Comparison of ENCODE assay signal across 21 cellular contexts in genomic region chr1:5596651-5597050, GRCh38.
A peak's percentile ranks its signal among the peaks of the same experiment; 100 is the strongest.
DNase-seq lines count a peak whose midpoint lies in the region; ATAC-seq and TF ChIP-seq lines count a peak whose summit lies in the region.
"Had no signal": no experiment of that assay in that cellular context is flagged by ENCODE, and none has a peak within 500 bp of the region (broad histone marks: within the 10 kb centered on the region; RNA-seq: fewer than 3 reads in every experiment).

No MANE protein-coding gene starts in this region.

- no peak for TF ChIP-seq CTCF in endodermal cell (conservative IDR thresholded peaks at IDR 0.05)
- TF ChIP-seq CTCF in mesothelial cell of epicardium (IDR thresholded peaks at IDR 0.05; ENCODE audit: unreplicated experiment): no peak
- TF ChIP-seq CTCF in vagina (IDR thresholded peaks at IDR 0.05): no peak

- ATAC-seq in activated naive CD8-positive, alpha-beta T cell treated with anti-CD3 and anti-CD28 coated beads, Interleukin-2, amount 50 U/mL, for 24 hours: no peak
- ATAC-seq: GM12878, Right ventricle myocardium inferior had no signal

- H3K36me3 Mint-ChIP-seq in endodermal cell (ENCODE audit: low read depth) (no peaks in the 10 kb centered on the region), mesothelial cell of epicardium (no peaks in the 10 kb centered on the region)
- H3K36me3 Mint-ChIP-seq in activated naive CD8-positive, alpha-beta T cell treated with anti-CD3 and anti-CD28 coated beads, Interleukin-2, amount 50 U/mL, for 24 hours (ENCODE audit: low read depth): no peaks in the 10 kb centered on the region
- H3K36me3 Mint-ChIP-seq: CD4-positive, alpha-beta memory T cell had no signal

- H3K4me1 Mint-ChIP-seq in endodermal cell: peaks cover 36% of the 10 kb centered on the region
- H3K4me1 Mint-ChIP-seq in mesothelial cell of epicardium: peaks cover 66% of the 10 kb centered on the region
- no peaks in the 10 kb centered on the region for H3K4me1 Mint-ChIP-seq in activated naive CD8-positive, alpha-beta T cell treated with anti-CD3 and anti-CD28 coated beads, Interleukin-2, amount 50 U/mL, for 24 hours
- H3K4me1 Mint-ChIP-seq: CD4-positive, alpha-beta memory T cell had no signal

- H3K9me3 ChIP-seq in endodermal cell (ENCODE audit: control insufficient read depth, low read length) (no peaks in the 10 kb centered on the region), vagina (no peaks in the 10 kb centered on the region)
- H3K9me3 ChIP-seq: BE2C, MG63, Peyer's patch had no signal

- H3K27ac Mint-ChIP-seq in endodermal cell: no peak overlapping the region
- peak overlapping the region; percentile 94 for H3K27ac Mint-ChIP-seq in mesothelial cell of epicardium
- no peak overlapping the region for H3K27ac Mint-ChIP-seq in activated naive CD8-positive, alpha-beta T cell treated with anti-CD3 and anti-CD28 coated beads, Interleukin-2, amount 50 U/mL, for 24 hours
- H3K27ac Mint-ChIP-seq: CD4-positive, alpha-beta memory T cell had no signal

- H3K27me3 ChIP-seq in endodermal cell (ENCODE audit: control insufficient read depth, insufficient read depth, low read length, poor library complexity, severe bottlenecking) (no peaks in the 10 kb centered on the region), vagina (no peaks in the 10 kb centered on the region)
- H3K27me3 ChIP-seq: BE2C, MG63, Peyer's patch had no signal

- no peak for TF ChIP-seq POLR2A in vagina (IDR thresholded peaks at IDR 0.05)

- peak; percentile 37 for DNase-seq in activated CD8-positive, alpha-beta memory T cell treated with anti-CD3 and anti-CD28 coated beads, Interleukin-2, amount 50 U/mL, for 48 hours
- DNase-seq in activated CD8-positive, alpha-beta memory T cell treated with anti-CD3 and anti-CD28 coated beads for 24 hours: no peak
- DNase-seq in endodermal cell (peak; percentile 45), mesothelial cell of epicardium (ENCODE audit: low spot score in 2 of 2, unreplicated experiment in 2 of 2) (peak in 1 of 2 experiments; percentile 36), vagina (ENCODE audit: extremely low spot score in 2 of 2) (peak; percentile 54 to 67), A172 (ENCODE audit: low spot score) (no peak), NCI-H2196 (lab: John Stamatoyannopoulos, UW; ENCODE audit: unreplicated experiment) (no peak)
- DNase-seq in activated naive CD8-positive, alpha-beta T cell treated with anti-CD3 and anti-CD28 coated beads, Interleukin-2, amount 50 U/mL, for 24 hours: no peak
- DNase-seq: BE2C; CD4-positive, alpha-beta memory T cell; EL; Kasumi-1; MG63; NCI-H1048; NCI-H1436; NCI-H2029 treated with DMSO at 0.1 percent for 48 hours; NCI-H748 treated with DMSO at 0.1 percent for 48 hours; NK-92 treated with Interleukin-12 subunit alpha and Interleukin-12 subunit beta, amount 100 ng/mL, for 24 hours; Peyer's patch had no signal

- H3K4me3 Mint-ChIP-seq in endodermal cell (no peak overlapping the region), mesothelial cell of epicardium (no peak overlapping the region)
- H3K4me3 Mint-ChIP-seq in activated naive CD8-positive, alpha-beta T cell treated with anti-CD3 and anti-CD28 coated beads, Interleukin-2, amount 50 U/mL, for 24 hours: no peak overlapping the region
- H3K4me3 Mint-ChIP-seq: CD4-positive, alpha-beta memory T cell had no signal

- 81 to 89% methylated on average over 5 to 8 of the region's 8 CpGs for WGBS in endodermal cell (ENCODE audit: insufficient coverage in 1 of 2, insufficient read length in 1 of 2), 2 experiments

- H3K4me3 ChIP-seq in endodermal cell (ENCODE audit: low read length) (no peak overlapping the region), vagina (no peak overlapping the region)
- H3K4me3 ChIP-seq: GM12878, MG63, Peyer's patch had no signal

- H3K9ac ChIP-seq in endodermal cell (ENCODE audit: extremely low read depth, low read length, poor library complexity, severe bottlenecking): no peak overlapping the region

- H3K27me3 Mint-ChIP-seq in endodermal cell (ENCODE audit: insufficient read depth) (peaks cover 15% of the 10 kb centered on the region), mesothelial cell of epicardium (ENCODE audit: low read depth) (no peaks in the 10 kb centered on the region)
- H3K27me3 Mint-ChIP-seq in activated naive CD8-positive, alpha-beta T cell treated with anti-CD3 and anti-CD28 coated beads, Interleukin-2, amount 50 U/mL, for 24 hours: peaks cover 3% of the 10 kb centered on the region

- intact Hi-C loops in vagina (cut with DNase I): no loop called here

- no peaks in the 10 kb centered on the region for H3K4me1 ChIP-seq in endodermal cell (ENCODE audit: control insufficient read depth, insufficient read depth, low read length)
- H3K4me1 ChIP-seq in vagina: no peaks in the 10 kb centered on the region
- H3K4me1 ChIP-seq: BE2C, Peyer's patch had no signal

- H3K27ac ChIP-seq in endodermal cell (ENCODE audit: low read depth, low read length): no peak overlapping the region
- no peak overlapping the region for H3K27ac ChIP-seq in vagina
- H3K27ac ChIP-seq: Peyer's patch had no signal

- H3K36me3 ChIP-seq in endodermal cell (ENCODE audit: control insufficient read depth, insufficient read depth, low read length) (no peaks in the 10 kb centered on the region), vagina (no peaks in the 10 kb centered on the region)
- H3K36me3 ChIP-seq: BE2C, MG63, Peyer's patch had no signal

- H3K9me3 Mint-ChIP-seq in endodermal cell (peaks cover 4% of the 10 kb centered on the region), mesothelial cell of epicardium (peaks cover 3% of the 10 kb centered on the region)
- no peaks in the 10 kb centered on the region for H3K9me3 Mint-ChIP-seq in activated naive CD8-positive, alpha-beta T cell treated with anti-CD3 and anti-CD28 coated beads, Interleukin-2, amount 50 U/mL, for 24 hours

Comparison
In these comparisons a context has a peak if more than half of its experiments do, and no peak if none do; other contexts are left out.
1. DNase-seq: peak in activated CD8-positive, alpha-beta memory T cell treated with anti-CD3 and anti-CD28 coated beads, Interleukin-2, amount 50 U/mL, for 48 hours (single experiment), endodermal cell (single experiment) and vagina (2 of 2); none in activated CD8-positive, alpha-beta memory T cell treated with anti-CD3 and anti-CD28 coated beads for 24 hours (single experiment), A172 (single experiment), activated naive CD8-positive, alpha-beta T cell treated with anti-CD3 and anti-CD28 coated beads, Interleukin-2, amount 50 U/mL, for 24 hours (single experiment) and NCI-H2196 (single experiment).